Comparison of ENCODE assay signal across 11 cellular contexts in the genomic region with DNA sequence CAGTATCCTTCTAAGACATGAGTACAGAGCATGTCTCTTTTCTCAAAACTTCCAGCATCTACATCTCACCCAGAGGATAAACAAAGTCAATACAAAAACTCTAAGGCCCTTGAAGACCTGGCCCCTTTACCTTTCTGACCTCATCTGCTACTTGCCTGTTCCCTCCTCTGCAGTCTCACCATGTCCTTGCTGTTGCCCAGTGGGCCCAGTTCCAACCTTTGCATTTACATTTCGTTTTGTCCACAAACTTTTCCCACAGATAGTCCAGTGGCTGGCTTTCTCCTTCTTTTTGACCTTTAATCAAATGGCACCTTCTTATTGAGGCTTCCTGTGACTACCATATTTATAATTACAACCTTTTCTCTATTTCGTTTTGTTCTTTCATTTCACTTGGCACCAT. TPM values are rescaled to one million over a fixed set of nuclear protein-coding genes. Genes with fewer than 3 reads are reported as not detected.
DNase-seq lines count a peak whose midpoint lies in the region; ATAC-seq and TF ChIP-seq lines count a peak whose summit lies in the region.
"Had no signal": no experiment of that assay in that cellular context is flagged by ENCODE, and none has a peak within 500 bp of the region (broad histone marks: within the 10 kb centered on the region; RNA-seq: fewer than 3 reads in every experiment).

No MANE protein-coding gene starts in this region.

- H3K27ac ChIP-seq in DND-41 (ENCODE audit: low read length): peak overlapping the region; percentile 42; the same call in 1 of the 2 replicates
- no peak overlapping the region for H3K27ac ChIP-seq in osteoblast (ENCODE audit: low read depth, low read length)
- H3K27ac ChIP-seq in left lung: no peak overlapping the region

- H3K36me3 Mint-ChIP-seq in chondrocyte (ENCODE audit: low read depth): no peaks in the 10 kb centered on the region

- peak overlapping the region in 1 of 2 experiments; percentile 89; a peak in 3 of 4 replicates for H3K4me3 ChIP-seq in DND-41 (ENCODE audit: low read depth in 1 of 2, low read length in 2 of 2)
- H3K4me3 ChIP-seq in MG63: peak overlapping the region; percentile 89
- H3K4me3 ChIP-seq in osteoblast (ENCODE audit: insufficient read depth, low read length): peak overlapping the region; percentile 90
- H3K4me3 ChIP-seq in left lung: peak overlapping the region in 1 of 2 donors; percentile 70

- H3K27me3 ChIP-seq in DND-41 (ENCODE audit: insufficient read depth, low read length, poor library complexity): no peaks in the 10 kb centered on the region
- H3K27me3 ChIP-seq in MG63: no peaks in the 10 kb centered on the region
- no peaks in the 10 kb centered on the region for H3K27me3 ChIP-seq in osteoblast (ENCODE audit: insufficient read depth, low read length)
- H3K27me3 ChIP-seq in left lung: no peaks in the 10 kb centered on the region

- H3K27me3 Mint-ChIP-seq in chondrocyte (ENCODE audit: low read depth): no peaks in the 10 kb centered on the region

- TF ChIP-seq CTCF in DND-41 (IDR thresholded peaks at IDR 0.05; ENCODE audit: borderline replicate concordance, extremely low read depth, low read length, poor library complexity, severe bottlenecking): no peak
- no peak for TF ChIP-seq CTCF in chondrocyte (IDR thresholded peaks at IDR 0.05)
- no peak for TF ChIP-seq CTCF in osteoblast (IDR thresholded peaks at IDR 0.05; ENCODE audit: extremely low read depth, low read depth, low read length)
- TF ChIP-seq CTCF in left lung (IDR thresholded peaks at IDR 0.05): no peak

- peak overlapping the region; percentile 77; the same call in 1 of the 2 replicates for H3K9ac ChIP-seq in DND-41 (ENCODE audit: low read depth, low read length)

- H3K4me1 ChIP-seq in DND-41 (ENCODE audit: insufficient read depth, low read length) (peaks cover 58% of the 10 kb centered on the region), osteoblast (ENCODE audit: insufficient read depth, low read length) (peaks cover 24% of the 10 kb centered on the region), left lung (peaks cover 28 to 44% of the 10 kb centered on the region in 2 donors)

- no peaks in the 10 kb centered on the region; the same call in none of the 2 replicates for H3K36me3 ChIP-seq in DND-41 (ENCODE audit: insufficient read depth, low read length)
- peaks cover 4% of the 10 kb centered on the region for H3K36me3 ChIP-seq in MG63
- no peaks in the 10 kb centered on the region for H3K36me3 ChIP-seq in osteoblast (ENCODE audit: insufficient read depth, low read length)
- H3K36me3 ChIP-seq in left lung: no peaks in the 10 kb centered on the region

- ATAC-seq in DND-41 (ENCODE audit: insufficient read depth, low read depth) (no peak), left lung (no peak)
- ATAC-seq: left cardiac atrium had no signal

- H3K4me2 ChIP-seq in DND-41 (ENCODE audit: insufficient read depth, low read length): peak overlapping the region; percentile 88
- peak overlapping the region; percentile 72 for H3K4me2 ChIP-seq in osteoblast (ENCODE audit: insufficient read depth, low read length)

- intact Hi-C loops in left lung (cut with DNase I): no loop called here

- peaks cover 19% of the 10 kb centered on the region for H3K4me1 Mint-ChIP-seq in chondrocyte (ENCODE audit: low read depth)

- peaks cover 67% of the 10 kb centered on the region for H3K79me2 ChIP-seq in DND-41 (ENCODE audit: insufficient read depth, low read length)
- peaks cover 47% of the 10 kb centered on the region for H3K79me2 ChIP-seq in osteoblast (ENCODE audit: insufficient read depth, low read length)

- H3K27ac Mint-ChIP-seq in chondrocyte (ENCODE audit: unreplicated experiment): peak overlapping the region; percentile 9

- peak overlapping the region; percentile 26 for H3K4me3 Mint-ChIP-seq in chondrocyte (ENCODE audit: unreplicated experiment)

- H4K20me1 ChIP-seq in DND-41 (ENCODE audit: insufficient read depth, low read length) (no peaks in the 10 kb centered on the region), osteoblast (ENCODE audit: insufficient read depth, low read length) (no peaks in the 10 kb centered on the region)

- DNase-seq in DND-41 (no peak), MG63 (peak; percentile 3), chondrocyte (ENCODE audit: low spot score) (no peak), osteoblast (ENCODE audit: insufficient read length, low spot score, missing footprints) (no peak), left lung (no peak), DMS79 treated with DMSO at 0.1 percent for 48 hours (lab: John Stamatoyannopoulos, UW) (no peak), SKM-1 treated with dmso at 0.1 percent for 144 hours (lab: John Stamatoyannopoulos, UW; ENCODE audit: unreplicated experiment) (no peak), H4 (ENCODE audit: low spot score) (no peak)
- DNase-seq: dermis blood vessel endothelial cell, left cardiac atrium, NCI-H446 treated with DMSO at 0.1 percent for 48 hours had no signal

- no peaks in the 10 kb centered on the region for H3K9me3 Mint-ChIP-seq in chondrocyte (ENCODE audit: low read depth)

- H3K9me3 ChIP-seq in DND-41 (ENCODE audit: insufficient read depth, low read length, severe bottlenecking): no peaks in the 10 kb centered on the region
- no peaks in the 10 kb centered on the region for H3K9me3 ChIP-seq in MG63
- H3K9me3 ChIP-seq in osteoblast (ENCODE audit: low read depth, low read length): no peaks in the 10 kb centered on the region
- no peaks in the 10 kb centered on the region for H3K9me3 ChIP-seq in left lung

- no peak overlapping the region for H2AFZ ChIP-seq in DND-41 (ENCODE audit: low read depth, low read length)
- H2AFZ ChIP-seq in osteoblast (ENCODE audit: low read length): no peak overlapping the region

RNA-seq across cellular contexts. Expression of gene IRAK4, which starts 1.6 kb away (rescaled TPM):
- total RNA-seq in MG63 (2014; rRNA removed; shearing (Covaris generic); ENCODE audit: low replicate concordance): 13.6 and 25.9 TPM in 2 replicates
- total RNA-seq in chondrocyte: 6.5 to 7.5 TPM (median 7.3 TPM) in 3 replicates
- 27.9 and 38.9 TPM in 2 replicates for total RNA-seq in osteoblast
- total RNA-seq in left lung: 10 to 100 TPM; 14.3 to 28.4 TPM
- 9.9 and 20.2 TPM in 2 replicates for total RNA-seq in H4 (2014; rRNA removed; shearing (Covaris generic))

RNA-seq across cellular contexts. Expression of gene PUS7L, which starts 1.8 kb away (rescaled TPM):
- 19.1 and 24.3 TPM in 2 replicates for total RNA-seq in MG63 (2014; rRNA removed; shearing (Covaris generic); ENCODE audit: low replicate concordance)
- 6.9 to 14.1 TPM (median 7.7 TPM) in 3 replicates for total RNA-seq in chondrocyte
- 18.9 and 20.6 TPM in 2 replicates for total RNA-seq in osteoblast
- 10 to 100 TPM; 10.1 to 20.3 TPM for total RNA-seq in left lung
- total RNA-seq in H4 (2014; rRNA removed; shearing (Covaris generic)): 8.3 and 12.0 TPM in 2 replicates

RNA-seq across cellular contexts. Expression of gene TWF1, which starts 45.7 kb away (rescaled TPM):
- total RNA-seq in MG63 (2014; rRNA removed; shearing (Covaris generic); ENCODE audit: low replicate concordance): 160 and 297 TPM in 2 replicates
- 78.3 to 95.3 TPM (median 91.6 TPM) in 3 replicates for total RNA-seq in chondrocyte
- 180 and 219 TPM in 2 replicates for total RNA-seq in osteoblast
- total RNA-seq in left lung: 10 to 100 TPM; 71.3 to 75.9 TPM
- total RNA-seq in H4 (2014; rRNA removed; shearing (Covaris generic)): 118 and 143 TPM in 2 replicates
